8 cellular contexts compared by ENCODE assay signal in genomic region chr12:56160894-56161667, GRCh38. TPM values are rescaled to one million over a fixed set of nuclear protein-coding genes. Genes with fewer than 3 reads are reported as not detected.
DNase-seq lines count a peak whose midpoint lies in the region; ATAC-seq, FAIRE-seq and TF ChIP-seq lines count a peak whose summit lies in the region.

No MANE protein-coding gene starts in this region.

- peaks cover 49% of the 10 kb centered on the region for H3K4me1 ChIP-seq in Karpas-422 (ENCODE audit: low read length)

- peaks cover 8% of the 10 kb centered on the region; the same call in 1 of the 2 replicates for H4K20me1 ChIP-seq in Karpas-422 (ENCODE audit: insufficient read depth, low read depth, low read length)

- H3K27me3 ChIP-seq in Karpas-422 (ENCODE audit: low read length): no peaks in the 10 kb centered on the region

- H3K27me3 Mint-ChIP-seq in dendritic cell treated with granulocyte-macrophage colony-stimulating factor and Interleukin-4, amounts not matched to agents 40 ng/mL and 50 ng/mL, for 4 days: no peaks in the 10 kb centered on the region
- H3K27me3 Mint-ChIP-seq in nephron (ENCODE audit: low read depth): no peaks in the 10 kb centered on the region

- H3K9me3 ChIP-seq in Karpas-422 (ENCODE audit: low read length): no peaks in the 10 kb centered on the region

- no peak for TF ChIP-seq POLR2A in GM12892 (IDR thresholded peaks at IDR 0.05; ENCODE audit: low read depth, low read length)

- H3K4me2 ChIP-seq in Karpas-422 (ENCODE audit: low read depth, low read length, poor library complexity, severe bottlenecking): peak overlapping the region; percentile 80

- no peak for DNase-seq in AG10803 (ENCODE audit: low read depth)
- no peak for DNase-seq in Karpas-422
- no peak for DNase-seq in GM12892 (ENCODE audit: insufficient read length)
- DNase-seq in RPMI8226: no peak
- DNase-seq in NCI-H146 treated with DMSO at 0.1 percent for 48 hours (lab: John Stamatoyannopoulos, UW; ENCODE audit: unreplicated experiment): no peak

- peak overlapping the region; percentile 34; the same call in 1 of the 2 replicates for H3K27ac ChIP-seq in Karpas-422 (ENCODE audit: low read length)

- peaks cover 88% of the 10 kb centered on the region for H3K36me3 Mint-ChIP-seq in dendritic cell treated with granulocyte-macrophage colony-stimulating factor and Interleukin-4, amounts not matched to agents 40 ng/mL and 50 ng/mL, for 4 days (ENCODE audit: low read depth)
- H3K36me3 Mint-ChIP-seq in nephron (ENCODE audit: low read depth): peaks cover 65% of the 10 kb centered on the region

- H3K4me3 Mint-ChIP-seq in dendritic cell treated with granulocyte-macrophage colony-stimulating factor and Interleukin-4, amounts not matched to agents 40 ng/mL and 50 ng/mL, for 4 days: peak overlapping the region; percentile 93
- H3K4me3 Mint-ChIP-seq in nephron: peak overlapping the region; percentile 94 to 97 (median 96)

- peak overlapping the region; percentile 98 for H3K27ac Mint-ChIP-seq in dendritic cell treated with granulocyte-macrophage colony-stimulating factor and Interleukin-4, amounts not matched to agents 40 ng/mL and 50 ng/mL, for 4 days
- H3K27ac Mint-ChIP-seq in nephron: peak overlapping the region; percentile 99 to 100 (median 100)

- no peaks in the 10 kb centered on the region for H3K9me3 Mint-ChIP-seq in dendritic cell treated with granulocyte-macrophage colony-stimulating factor and Interleukin-4, amounts not matched to agents 40 ng/mL and 50 ng/mL, for 4 days
- H3K9me3 Mint-ChIP-seq in nephron: no peaks in the 10 kb centered on the region

- no peaks in the 10 kb centered on the region for H3K9me2 ChIP-seq in Karpas-422 (replicated peaks; ENCODE audit: insufficient read depth, low read length)

- H3K4me1 Mint-ChIP-seq in dendritic cell treated with granulocyte-macrophage colony-stimulating factor and Interleukin-4, amounts not matched to agents 40 ng/mL and 50 ng/mL, for 4 days (ENCODE audit: low read depth): peaks cover 47% of the 10 kb centered on the region
- H3K4me1 Mint-ChIP-seq in nephron: peaks cover 43% of the 10 kb centered on the region

- H2AFZ ChIP-seq in Karpas-422 (ENCODE audit: low read length): no peak overlapping the region

- no peak for FAIRE-seq in GM12892 (lab: Jason Lieb, UNC)

- H3K79me2 ChIP-seq in Karpas-422 (ENCODE audit: low read length): peaks cover 27% of the 10 kb centered on the region

- ATAC-seq in HG03432 (IDR thresholded peaks at IDR 0.05; ENCODE audit: unreplicated experiment): no peak

- H3K9ac ChIP-seq in Karpas-422 (ENCODE audit: low read length): peak overlapping the region; percentile 93

- TF ChIP-seq CTCF in AG10803 (conservative IDR thresholded peaks at IDR 0.05; ENCODE audit: low read length): no peak
- no peak for TF ChIP-seq CTCF in nephron (IDR thresholded peaks at IDR 0.05; ENCODE audit: unreplicated experiment in 3 of 3)

- intact Hi-C loops in dendritic cell treated with granulocyte-macrophage colony-stimulating factor and Interleukin-4, amounts not matched to agents 40 ng/mL and 50 ng/mL, for 4 days (cut with micrococcal nuclease): no loop called here

- H3K4me3 ChIP-seq in AG10803 (ENCODE audit: low read length) (peak overlapping the region; percentile 100), Karpas-422 (ENCODE audit: low read length) (peak overlapping the region; percentile 84; the same call in 1 of the 2 replicates)

- H3K36me3 ChIP-seq in Karpas-422 (ENCODE audit: insufficient read depth, low read length): peaks cover 49% of the 10 kb centered on the region

RNA-seq across cellular contexts. Expression of gene MYL6, which starts 2.9 kb away (rescaled TPM):
- total RNA-seq in Karpas-422 (2014; rRNA removed; shearing (Covaris generic); ENCODE audit: low replicate concordance): 640 and 780 TPM in 2 replicates
- polyA plus RNA-seq in GM12892 (2012; ENCODE audit: missing spikeins): 1,951 TPM

RNA-seq across cellular contexts. Expression of gene MYL6B, which starts 8.7 kb away (rescaled TPM):
- 33.1 and 94.4 TPM in 2 replicates for total RNA-seq in Karpas-422 (2014; rRNA removed; shearing (Covaris generic); ENCODE audit: low replicate concordance)
- polyA plus RNA-seq in GM12892 (2012; ENCODE audit: missing spikeins): 105 TPM

RNA-seq across cellular contexts. Expression of gene SMARCC2, which starts 28.2 kb away (rescaled TPM):
- 26.2 and 42.2 TPM in 2 replicates for total RNA-seq in Karpas-422 (2014; rRNA removed; shearing (Covaris generic); ENCODE audit: low replicate concordance)
- 42.7 TPM for polyA plus RNA-seq in GM12892 (2012; ENCODE audit: missing spikeins)

RNA-seq across cellular contexts. Expression of gene ESYT1, which starts 33.0 kb away (rescaled TPM):
- total RNA-seq in Karpas-422 (2014; rRNA removed; shearing (Covaris generic); ENCODE audit: low replicate concordance): 75.3 and 75.7 TPM in 2 replicates
- polyA plus RNA-seq in GM12892 (2012; ENCODE audit: missing spikeins): 54.4 TPM

RNA-seq across cellular contexts. Expression of gene ZC3H10, which starts 43.0 kb away (rescaled TPM):
- 11.9 and 13.4 TPM in 2 replicates for total RNA-seq in Karpas-422 (2014; rRNA removed; shearing (Covaris generic); ENCODE audit: low replicate concordance)
- polyA plus RNA-seq in GM12892 (2012; ENCODE audit: missing spikeins): 2.7 TPM
